ENCODE assay signal across 1 cellular context in genomic region chr19:39817888-39818561, GRCh38.
TF ChIP-seq lines count a peak whose summit lies in the region.

No MANE protein-coding gene starts in this region.

TF ChIP-seq in GM12878, 131 proteins besides CTCF, POLR2A, EP300 and RAD21:
- TF ChIP-seq ZBTB11 (CRISPR knock-in tag; IDR thresholded peaks at IDR 0.05) (no peak), RCOR1 (conservative IDR thresholded peaks at IDR 0.05; ENCODE audit: low read depth, low read length) (no peak), BCL11A (IDR thresholded peaks at IDR 0.05; ENCODE audit: low read depth, low read length) (no peak), SMC3 (IDR thresholded peaks at IDR 0.05; ENCODE audit: borderline replicate concordance, low read length) (no peak), E2F4 (IDR thresholded peaks at IDR 0.05; ENCODE audit: low read depth, low read length) (no peak)
